ENCODE assay signal across 1 cellular context in the genomic region with DNA sequence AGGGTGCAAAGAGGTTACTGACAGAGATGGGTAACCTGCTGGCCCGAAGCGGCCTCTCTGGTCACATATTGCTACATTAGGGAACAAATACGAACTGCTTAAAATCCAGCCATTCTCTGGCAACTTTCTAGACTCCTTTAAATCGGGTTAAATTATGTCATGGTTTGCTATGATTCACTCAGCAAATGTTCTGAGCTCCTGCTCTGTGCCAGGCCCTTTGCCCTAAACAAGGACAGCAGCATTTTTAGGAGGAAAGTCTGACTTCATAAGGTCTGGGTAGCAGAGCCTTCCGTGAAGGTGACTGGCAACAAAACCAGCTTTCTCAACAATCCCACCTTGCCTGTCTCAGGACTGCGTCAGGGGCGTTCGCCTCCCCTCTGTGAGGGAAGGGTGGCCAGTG.
TF ChIP-seq lines count a peak whose summit lies in the region.

No MANE protein-coding gene starts in this region.

TF ChIP-seq in IMR-90, 13 proteins besides CTCF, POLR2A, EP300 and RAD21 (continued from another document):
- no peak for TF ChIP-seq USF2 (IDR thresholded peaks at IDR 0.05; ENCODE audit: low read depth, low read length)
- TF ChIP-seq CEBPB (IDR thresholded peaks at IDR 0.05; ENCODE audit: low read depth, low read length): no peak
- no peak for TF ChIP-seq FOS (IDR thresholded peaks at IDR 0.05; ENCODE audit: low read depth, low read length)
- TF ChIP-seq MAZ (IDR thresholded peaks at IDR 0.05; ENCODE audit: borderline replicate concordance, low read depth, low read length): no peak
- TF ChIP-seq ELK1 (IDR thresholded peaks at IDR 0.05; ENCODE audit: borderline replicate concordance, low read depth, low read length): no peak
- TF ChIP-seq MAFK (IDR thresholded peaks at IDR 0.05; ENCODE audit: low read depth, low read length): no peak
- no peak for TF ChIP-seq RFX5 (IDR thresholded peaks at IDR 0.05; ENCODE audit: low read depth, low read length)
- no peak for TF ChIP-seq BHLHE40 (IDR thresholded peaks at IDR 0.05; ENCODE audit: low read depth, low read length)
TF ChIP-seq in IMR-90: peak in this region for 0.
